Comparison of ENCODE assay signal across 8 cellular contexts in the genomic region with DNA sequence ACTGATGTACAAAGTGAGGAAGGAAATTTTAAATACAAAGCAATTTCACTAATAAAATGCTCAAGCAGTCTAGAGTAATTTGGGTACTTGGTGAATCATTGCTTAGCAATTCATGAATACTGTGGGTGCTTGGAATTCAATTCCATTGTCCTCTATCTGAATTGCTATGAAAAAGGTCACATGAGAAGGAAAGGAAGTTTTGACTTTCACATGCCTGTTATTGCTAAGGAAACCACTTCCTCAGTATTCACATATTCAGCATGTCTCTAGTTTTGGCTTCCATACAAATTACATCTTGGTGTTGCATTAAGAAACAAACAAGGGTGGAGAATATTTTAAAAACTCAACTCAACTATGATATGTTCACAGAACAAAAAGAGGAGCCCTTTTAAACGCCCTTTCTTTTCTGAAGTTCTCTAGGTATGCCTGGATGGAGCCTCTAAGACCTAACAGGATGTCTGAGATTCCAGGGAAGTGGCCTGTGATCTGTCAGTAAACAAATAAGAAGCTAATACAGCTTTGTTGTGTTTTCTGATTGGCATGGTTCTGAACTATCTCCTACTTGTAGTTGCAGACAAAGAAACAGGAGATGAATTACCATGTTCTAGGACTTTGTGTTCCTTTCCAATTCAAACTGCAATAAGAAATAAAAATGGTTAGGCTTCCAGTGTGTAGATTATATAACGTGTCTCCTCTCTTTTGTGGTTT.
DNase-seq lines count a peak whose midpoint lies in the region; ATAC-seq and TF ChIP-seq lines count a peak whose summit lies in the region.

No MANE protein-coding gene starts in this region.

- no peak for ATAC-seq in GM21367 (IDR thresholded peaks at IDR 0.05; ENCODE audit: unreplicated experiment)
- ATAC-seq in GM19351 (IDR thresholded peaks at IDR 0.05; ENCODE audit: unreplicated experiment): no peak

- DNase-seq in ACHN (peak; percentile 91), NCI-H226 (peak; percentile 85), endodermal cell (no peak), NCI-H748 treated with DMSO at 0.1 percent for 48 hours (lab: John Stamatoyannopoulos, UW) (no peak), WERI-Rb-1 (no peak)

- no peaks in the 10 kb centered on the region for H3K9me3 Mint-ChIP-seq in endodermal cell

- WGBS in endodermal cell (ENCODE audit: insufficient coverage in 1 of 2, insufficient read length in 1 of 2), 2 experiments: 50 to 83% methylated on average over 2 of the region's 2 CpGs
- WGBS in mesodermal cell (ENCODE audit: insufficient coverage in 2 of 2), 2 experiments: 75 to 78% methylated on average over 1 of the region's 2 CpGs

- H3K27ac Mint-ChIP-seq in endodermal cell: peak overlapping the region; percentile 78

- no peaks in the 10 kb centered on the region for H3K27me3 ChIP-seq in endodermal cell (ENCODE audit: control insufficient read depth, insufficient read depth, low read length, poor library complexity, severe bottlenecking)
- no peaks in the 10 kb centered on the region for H3K27me3 ChIP-seq in WERI-Rb-1 (ENCODE audit: insufficient read depth, low read depth, severe bottlenecking)

- in situ Hi-C loops in ACHN (cut with HindIII; ENCODE audit: low pct_ligation_motif_present, low pct_unique_long_range_greater_than_20kb, low sequenced_read_pairs): no loop called here

- H3K9me3 ChIP-seq in endodermal cell (ENCODE audit: control insufficient read depth, low read length) (no peaks in the 10 kb centered on the region), mesodermal cell (ENCODE audit: control insufficient read depth, low read length) (no peaks in the 10 kb centered on the region), WERI-Rb-1 (ENCODE audit: severe bottlenecking) (no peaks in the 10 kb centered on the region)

- no peaks in the 10 kb centered on the region for H3K36me3 Mint-ChIP-seq in endodermal cell (ENCODE audit: low read depth)

- H3K36me3 ChIP-seq in endodermal cell (ENCODE audit: control insufficient read depth, insufficient read depth, low read length): no peaks in the 10 kb centered on the region
- H3K36me3 ChIP-seq in mesodermal cell (ENCODE audit: control insufficient read depth, insufficient read depth, low read length): no peaks in the 10 kb centered on the region
- no peaks in the 10 kb centered on the region for H3K36me3 ChIP-seq in WERI-Rb-1

- H3K4me3 Mint-ChIP-seq in endodermal cell: no peak overlapping the region

- no peak overlapping the region for H3K4me3 ChIP-seq in endodermal cell (ENCODE audit: low read length)
- no peak overlapping the region for H3K4me3 ChIP-seq in mesodermal cell (ENCODE audit: extremely low read depth, insufficient read depth, low read length, poor library complexity, severe bottlenecking)
- no peak overlapping the region for H3K4me3 ChIP-seq in WERI-Rb-1 (ENCODE audit: low read depth, low read length)

- no peak for TF ChIP-seq CTCF in endodermal cell (conservative IDR thresholded peaks at IDR 0.05)
- no peak for TF ChIP-seq CTCF in WERI-Rb-1 (IDR thresholded peaks at IDR 0.05; ENCODE audit: low read depth, low read length)

- no peaks in the 10 kb centered on the region for H3K27me3 Mint-ChIP-seq in endodermal cell (ENCODE audit: insufficient read depth)

- H3K27ac ChIP-seq in endodermal cell (ENCODE audit: low read depth, low read length): peak overlapping the region; percentile 90
- H3K27ac ChIP-seq in mesodermal cell (ENCODE audit: low read depth, low read length, severe bottlenecking): peak overlapping the region; percentile 97
- no peak overlapping the region for H3K27ac ChIP-seq in WERI-Rb-1

- H3K4me1 ChIP-seq in endodermal cell (ENCODE audit: control insufficient read depth, insufficient read depth, low read length): no peaks in the 10 kb centered on the region
- peaks cover 60% of the 10 kb centered on the region for H3K4me1 ChIP-seq in mesodermal cell (ENCODE audit: control insufficient read depth, insufficient read depth, low read length, poor library complexity, severe bottlenecking)

- no peak overlapping the region for H3K9ac ChIP-seq in endodermal cell (ENCODE audit: extremely low read depth, low read length, poor library complexity, severe bottlenecking)

- peaks cover 18% of the 10 kb centered on the region for H3K4me1 Mint-ChIP-seq in endodermal cell

Comparison
In these comparisons a context has a peak if more than half of its experiments do, and no peak if none do; other contexts are left out.
1. DNase-seq: peak in ACHN (single experiment) and NCI-H226 (single experiment); none in endodermal cell (single experiment), NCI-H748 treated with DMSO at 0.1 percent for 48 hours (single experiment) and WERI-Rb-1 (single experiment).